9 cellular contexts compared by ENCODE assay signal in genomic region chr17:50868594-50868993, GRCh38. TPM values are rescaled to one million over a fixed set of nuclear protein-coding genes. Genes with fewer than 3 reads are reported as not detected.
A peak's percentile ranks its signal among the peaks of the same experiment; 100 is the strongest.
DNase-seq lines count a peak whose midpoint lies in the region; ATAC-seq lines count a peak whose summit lies in the region.
"Had no signal": no experiment of that assay in that cellular context is flagged by ENCODE, and none has a peak within 500 bp of the region (broad histone marks: within the 10 kb centered on the region; RNA-seq: fewer than 3 reads in every experiment).

No MANE protein-coding gene starts in this region.

- H3K4me3 ChIP-seq in HUES6 (ENCODE audit: low read depth, low read length): peak overlapping the region; percentile 85
- H3K4me3 ChIP-seq in iPS-15b (ENCODE audit: low read depth, low read length): peak overlapping the region; percentile 87
- peak overlapping the region in 2 of 7 experiments; percentile 95 to 97 for H3K4me3 ChIP-seq in skin epidermis

- no peak for ATAC-seq in HG03469 (IDR thresholded peaks at IDR 0.05; ENCODE audit: unreplicated experiment)

- H3K4me3 Mint-ChIP-seq in activated T-helper 1 cell treated with anti-CD3 and anti-CD28 coated beads, Interleukin-12 subunit alpha, Interleukin-12 subunit beta, Interleukin-2, Interleukin-4 antibody, amounts not matched to agents 30 ng/mL and 10 ng/mL and 1 ng/mL, durations not matched to agents 14 hours and 24 hours and 36 hours: peak overlapping the region; percentile 91

- H3K27me3 ChIP-seq in HUES6 (ENCODE audit: control insufficient read depth, insufficient read depth, low read length) (no peaks in the 10 kb centered on the region), iPS-15b (ENCODE audit: control insufficient read depth, insufficient read depth, low read length) (no peaks in the 10 kb centered on the region)

- 0 out of 2 replicates have a peak, but pooled peaks cover 7% of the 10 kb centered on the region for H3K4me1 ChIP-seq in HUES6 (ENCODE audit: control insufficient read depth, insufficient read depth, low read length)
- H3K4me1 ChIP-seq in iPS-15b (ENCODE audit: control insufficient read depth, insufficient read depth, low read length): no peaks in the 10 kb centered on the region

- intact Hi-C loops in activated T-helper 1 cell treated with anti-CD3 and anti-CD28 coated beads, Interleukin-12 subunit alpha, Interleukin-12 subunit beta, Interleukin-2, Interleukin-4 antibody, amounts not matched to agents 30 ng/mL and 10 ng/mL and 1 ng/mL, durations not matched to agents 14 hours and 24 hours and 36 hours (cut with micrococcal nuclease): no loop called here

- H3K9ac ChIP-seq in HUES6 (ENCODE audit: low read length) (no peak overlapping the region), iPS-15b (ENCODE audit: low read depth, low read length) (no peak overlapping the region)

- no peak for DNase-seq in activated T-helper 1 cell treated with anti-CD3 and anti-CD28 coated beads, Interleukin-12 subunit alpha, Interleukin-12 subunit beta, Interleukin-2, Interleukin-4 antibody, amounts not matched to agents 30 ng/mL and 10 ng/mL and 1 ng/mL, durations not matched to agents 14 hours and 24 hours and 36 hours (ENCODE audit: low spot score)
- DNase-seq in NCI-H1436 treated with DMSO at 0.1 percent for 48 hours (lab: John Stamatoyannopoulos, UW) (no peak), SK-N-DZ (ENCODE audit: low spot score) (no peak), NCI-H526 treated with DMSO at 0.1 percent for 48 hours (lab: John Stamatoyannopoulos, UW) (no peak)
- DNase-seq: activated gamma-delta T cell treated with Interleukin-2 at 50 U/mL for 16 hours had no signal

- H3K27me3 Mint-ChIP-seq in activated T-helper 1 cell treated with anti-CD3 and anti-CD28 coated beads, Interleukin-12 subunit alpha, Interleukin-12 subunit beta, Interleukin-2, Interleukin-4 antibody, amounts not matched to agents 30 ng/mL and 10 ng/mL and 1 ng/mL, durations not matched to agents 14 hours and 24 hours and 36 hours (ENCODE audit: insufficient read depth): peaks cover 2% of the 10 kb centered on the region

- no peak overlapping the region for H3K27ac ChIP-seq in HUES6 (ENCODE audit: low read depth, low read length)
- peak overlapping the region in 15 of 21 experiments; percentile 91 to 100 (median 98) for H3K27ac ChIP-seq in skin epidermis

- H3K4me1 Mint-ChIP-seq in activated T-helper 1 cell treated with anti-CD3 and anti-CD28 coated beads, Interleukin-12 subunit alpha, Interleukin-12 subunit beta, Interleukin-2, Interleukin-4 antibody, amounts not matched to agents 30 ng/mL and 10 ng/mL and 1 ng/mL, durations not matched to agents 14 hours and 24 hours and 36 hours (ENCODE audit: low read depth): peaks cover 66% of the 10 kb centered on the region

- peak overlapping the region; percentile 27 for H3K27ac Mint-ChIP-seq in activated T-helper 1 cell treated with anti-CD3 and anti-CD28 coated beads, Interleukin-12 subunit alpha, Interleukin-12 subunit beta, Interleukin-2, Interleukin-4 antibody, amounts not matched to agents 30 ng/mL and 10 ng/mL and 1 ng/mL, durations not matched to agents 14 hours and 24 hours and 36 hours

- H3K36me3 ChIP-seq in HUES6 (ENCODE audit: control insufficient read depth, insufficient read depth, low read length) (peaks cover 2% of the 10 kb centered on the region), iPS-15b (ENCODE audit: control insufficient read depth, insufficient read depth, low read length) (no peaks in the 10 kb centered on the region)

- H3K9me3 ChIP-seq in HUES6 (ENCODE audit: control insufficient read depth, insufficient read depth, low read depth, low read length) (no peaks in the 10 kb centered on the region), iPS-15b (ENCODE audit: control insufficient read depth, insufficient read depth, low read length) (no peaks in the 10 kb centered on the region)

- H3K9me3 Mint-ChIP-seq in activated T-helper 1 cell treated with anti-CD3 and anti-CD28 coated beads, Interleukin-12 subunit alpha, Interleukin-12 subunit beta, Interleukin-2, Interleukin-4 antibody, amounts not matched to agents 30 ng/mL and 10 ng/mL and 1 ng/mL, durations not matched to agents 14 hours and 24 hours and 36 hours: no peaks in the 10 kb centered on the region

- peaks cover 10% of the 10 kb centered on the region for H3K36me3 Mint-ChIP-seq in activated T-helper 1 cell treated with anti-CD3 and anti-CD28 coated beads, Interleukin-12 subunit alpha, Interleukin-12 subunit beta, Interleukin-2, Interleukin-4 antibody, amounts not matched to agents 30 ng/mL and 10 ng/mL and 1 ng/mL, durations not matched to agents 14 hours and 24 hours and 36 hours (ENCODE audit: low read depth)

RNA-seq across cellular contexts. Expression of gene TOB1, which starts 2.4 kb away (rescaled TPM):
- 29.6 and 35.5 TPM in 2 replicates for total RNA-seq in activated T-helper 1 cell treated with anti-CD3 and anti-CD28 coated beads, Interleukin-12 subunit alpha, Interleukin-12 subunit beta, Interleukin-2, Interleukin-4 antibody, amounts not matched to agents 30 ng/mL and 10 ng/mL and 1 ng/mL, durations not matched to agents 14 hours and 24 hours and 36 hours
- polyA plus RNA-seq in SK-N-DZ (2014; cell fraction: cytosol; rRNA removed): 4.1 and 5.7 TPM in 2 replicates
- polyA plus RNA-seq in SK-N-DZ (2014; cell fraction: nucleus; rRNA removed): 4.8 and 5.1 TPM in 2 replicates

RNA-seq across cellular contexts. Expression of gene WFIKKN2, which starts 33.2 kb away (rescaled TPM):
- not detected in 2 replicates for total RNA-seq in activated T-helper 1 cell treated with anti-CD3 and anti-CD28 coated beads, Interleukin-12 subunit alpha, Interleukin-12 subunit beta, Interleukin-2, Interleukin-4 antibody, amounts not matched to agents 30 ng/mL and 10 ng/mL and 1 ng/mL, durations not matched to agents 14 hours and 24 hours and 36 hours
- 12.1 and 13.4 TPM in 2 replicates for polyA plus RNA-seq in SK-N-DZ (2014; cell fraction: cytosol; rRNA removed)
- polyA plus RNA-seq in SK-N-DZ (2014; cell fraction: nucleus; rRNA removed): 10.9 and 20.0 TPM in 2 replicates
